ENCODE assay signal across 7 cellular contexts in genomic region chr1:201348211-201348566, GRCh38. TPM values are rescaled to one million over a fixed set of nuclear protein-coding genes. Genes with fewer than 3 reads are reported as not detected.
A peak's percentile ranks its signal among the peaks of the same experiment; 100 is the strongest.
DNase-seq lines count a peak whose midpoint lies in the region; ATAC-seq and TF ChIP-seq lines count a peak whose summit lies in the region.

No MANE protein-coding gene starts in this region.

- peak; percentile 86 for TF ChIP-seq CTCF in GM12872 (IDR thresholded peaks at IDR 0.05; ENCODE audit: insufficient read depth, low read depth, low read length)
- TF ChIP-seq CTCF in RWPE1 (conservative IDR thresholded peaks at IDR 0.05; ENCODE audit: low read depth), result peak; percentile 49
- TF ChIP-seq CTCF in epithelial cell of esophagus (IDR thresholded peaks at IDR 0.05; ENCODE audit: insufficient read depth, low read depth, low read length, missing control alignments), result peak; percentile 82
- peak; percentile 30 for TF ChIP-seq CTCF in natural killer cell (IDR thresholded peaks at IDR 0.05)

- peak; percentile 65 for DNase-seq in HuH-7.5 (ENCODE audit: low spot score)
- DNase-seq in RWPE1 (ENCODE audit: low spot score), result peak; percentile 91
- peak; percentile 78 for DNase-seq in epithelial cell of esophagus (ENCODE audit: low read depth)
- DNase-seq in natural killer cell, result no peak

- H3K9me3 Mint-ChIP-seq in natural killer cell, result no peaks in the 10 kb centered on the region

- POLR2A ChIA-PET in RWPE1 (lab: Yijun Ruan, JAX; ENCODE audit: low non-redundant PET), result interaction anchor here (0.7 kb wide), 2 partner anchors 48 to 232 kb away, joined by 3 to 7 read pairs; no protein-coding TSS in a partner anchor

- H3K27me3 Mint-ChIP-seq in natural killer cell (ENCODE audit: low read depth in 2 of 2), result peaks cover 11 to 24% of the 10 kb centered on the region in 2 donors

- no peak overlapping the region for H3K27ac ChIP-seq in RWPE1

- CTCF ChIA-PET in RWPE1 (lab: Yijun Ruan, JAX), result interaction anchor here (0.6 to 6.0 kb wide), 25 partner anchors 11 to 311 kb away, joined by 3 to 132 read pairs (median 4); partner anchors contain the start of gene TMEM9

- ATAC-seq in natural killer cell (peak in 1 of 3 donors; percentile 29), GM19452 (IDR thresholded peaks at IDR 0.05; ENCODE audit: unreplicated experiment) (no peak), GM18907 (IDR thresholded peaks at IDR 0.05; ENCODE audit: unreplicated experiment) (no peak)

- no peak overlapping the region for H3K4me3 Mint-ChIP-seq in natural killer cell

- H3K4me3 ChIP-seq in epithelial cell of esophagus (ENCODE audit: low read length), result no peak overlapping the region

- no peaks in the 10 kb centered on the region for H3K4me1 Mint-ChIP-seq in natural killer cell

- intact Hi-C loops in natural killer cell (cut with micrococcal nuclease), result no loop called here

- no peaks in the 10 kb centered on the region for H3K36me3 Mint-ChIP-seq in natural killer cell

- H3K27ac Mint-ChIP-seq in natural killer cell, result no peak overlapping the region

RNA-seq across cellular contexts. Expression of gene TNNT2, which starts 29.3 kb away (rescaled TPM):
- not detected for total RNA-seq in natural killer cell

RNA-seq across cellular contexts. Expression of gene LAD1, which starts 50.9 kb away (rescaled TPM):
- under 1 TPM in 1 of 3 donors, not detected in 2; 0.68 TPM for total RNA-seq in natural killer cell

Comparison
In these comparisons a context has a peak if more than half of its experiments do, and no peak if none do; other contexts are left out.
1. CTCF ChIP-seq: peak in every context shown above with its lines; median percentile 86 in GM12872; 82 in epithelial cell of esophagus; 49 in RWPE1; 30 in natural killer cell.